Comparison of ENCODE assay signal across 9 cellular contexts in genomic region chr3:51994530-51994929, GRCh38. TPM values are rescaled to one million over a fixed set of nuclear protein-coding genes. Genes with fewer than 3 reads are reported as not detected.
DNase-seq lines count a peak whose midpoint lies in the region; ATAC-seq, FAIRE-seq and TF ChIP-seq lines count a peak whose summit lies in the region.
"Had no signal": no experiment of that assay in that cellular context is flagged by ENCODE, and none has a peak within 500 bp of the region (broad histone marks: within the 10 kb centered on the region; RNA-seq: fewer than 3 reads in every experiment).

No MANE protein-coding gene starts in this region.

- CTCF ChIA-PET in activated naive CD4-positive, alpha-beta T cell treated with anti-CD3 and anti-CD28 coated beads for 36 hours (lab: Charles Lee), result interaction anchor here (1.2 to 1.6 kb wide), 2 partner anchors 12 to 52 kb away, joined by 4 to 6 read pairs; partner anchors contain the start of genes ACY1, PARP3 and RRP9

- H3K9me3 Mint-ChIP-seq in activated naive CD4-positive, alpha-beta T cell treated with anti-CD3 and anti-CD28 coated beads for 36 hours, result no peaks in the 10 kb centered on the region

- WGBS in transverse colon (ENCODE audit: low coverage in 1 of 2), 2 donors, result 67% methylated on average over 2 of the region's 2 CpGs; no CpG with 5 or more reads in 1 of the 2 donors

- intact Hi-C loops in activated naive CD4-positive, alpha-beta T cell treated with anti-CD3 and anti-CD28 coated beads for 36 hours (cut with micrococcal nuclease), result loop anchor here (1.0 to 10.0 kb wide), 3 partner anchors 47 to 690 kb away; partner anchors contain the start of genes GNL3, PBRM1 and POC1A
- intact Hi-C loops in ascending aorta (cut with DNase I), result no loop called here
- intact Hi-C loops in kidney (cut with DNase I), result no loop called here
- intact Hi-C loops in transverse colon (cut with DNase I; ENCODE audit: low total_unique reads), result no loop called here

- no peak for DNase-seq in activated naive CD4-positive, alpha-beta T cell treated with anti-CD3 and anti-CD28 coated beads for 36 hours
- no peak for DNase-seq in activated naive CD4-positive, alpha-beta T cell (lab: John Stamatoyannopoulos, UW)
- DNase-seq in ascending aorta (ENCODE audit: low spot score in 2 of 2), result no peak
- DNase-seq in kidney, result no peak
- no peak for DNase-seq in transverse colon
- no peak for DNase-seq in GM12891 (ENCODE audit: insufficient read length, low spot score)
- DNase-seq: activated CD4-positive, CD25-positive, alpha-beta regulatory T cell treated with anti-CD3 and anti-CD28 coated beads, Interleukin-2, amount 50 U/mL, for 72 hours had no signal

- FAIRE-seq in kidney (lab: Jason Lieb, UNC) (no peak), GM12891 (lab: Jason Lieb, UNC) (no peak)

- peak overlapping the region; percentile 98 for H3K4me3 Mint-ChIP-seq in activated naive CD4-positive, alpha-beta T cell treated with anti-CD3 and anti-CD28 coated beads for 36 hours

- TF ChIP-seq POLR2A in transverse colon (IDR thresholded peaks at IDR 0.05) (no peak), GM12891 (IDR thresholded peaks at IDR 0.05; ENCODE audit: low read depth, low read length) (no peak)

- peaks cover 43% of the 10 kb centered on the region for H3K36me3 Mint-ChIP-seq in activated naive CD4-positive, alpha-beta T cell treated with anti-CD3 and anti-CD28 coated beads for 36 hours (ENCODE audit: low read depth)

- H3K27ac Mint-ChIP-seq in activated naive CD4-positive, alpha-beta T cell treated with anti-CD3 and anti-CD28 coated beads for 36 hours, result peak overlapping the region; percentile 100

- TF ChIP-seq CTCF in ascending aorta (IDR thresholded peaks at IDR 0.05) (no peak), kidney (IDR thresholded peaks at IDR 0.05; ENCODE audit: borderline replicate concordance, extremely low read depth, insufficient read depth) (no peak), transverse colon (IDR thresholded peaks at IDR 0.05) (no peak)

- H3K36me3 ChIP-seq in ascending aorta (peaks cover 4 to 34% of the 10 kb centered on the region in 2 donors), kidney (ENCODE audit: control insufficient read depth in 1 of 2, insufficient read depth in 2 of 2, low read length in 2 of 2) (peaks cover 8 to 15% of the 10 kb centered on the region in 2 donors), transverse colon (peaks cover 0 to 18% (median 7%) of the 10 kb centered on the region in 4 donors)

- no peaks in the 10 kb centered on the region for H3K27me3 Mint-ChIP-seq in activated naive CD4-positive, alpha-beta T cell treated with anti-CD3 and anti-CD28 coated beads for 36 hours (ENCODE audit: low read depth)

- H3K9me3 ChIP-seq in ascending aorta, result no peaks in the 10 kb centered on the region
- no peaks in the 10 kb centered on the region for H3K9me3 ChIP-seq in kidney (ENCODE audit: control insufficient read depth in 1 of 2, low read length in 2 of 2)
- no peaks in the 10 kb centered on the region for H3K9me3 ChIP-seq in transverse colon

- ATAC-seq in GM21367 (IDR thresholded peaks at IDR 0.05; ENCODE audit: unreplicated experiment), result no peak
- ATAC-seq in GM21619 (IDR thresholded peaks at IDR 0.05; ENCODE audit: unreplicated experiment), result no peak

- H3K4me3 ChIP-seq in ascending aorta (peak overlapping the region; percentile 61 to 93), kidney (ENCODE audit: low read length in 2 of 2) (peak overlapping the region; percentile 93 to 97), transverse colon (peak overlapping the region in 2 of 4 donors; percentile 64 to 95)

- H3K4me1 ChIP-seq in ascending aorta (peaks cover 10 to 13% of the 10 kb centered on the region in 2 donors), kidney (ENCODE audit: control insufficient read depth in 1 of 2, insufficient read depth in 1 of 2, low read depth in 1 of 2, low read length in 2 of 2) (peaks cover 3 to 16% of the 10 kb centered on the region in 2 donors), transverse colon (peaks cover 8 to 24% (median 14%) of the 10 kb centered on the region in 4 donors)

- in situ Hi-C loops in transverse colon (cut with MboI; ENCODE audit: low pct_ligation_motif_present in 1 of 4, low pct_unique_long_range_greater_than_20kb in 1 of 4, low sequenced_read_pairs in 3 of 4), result no loop called here

- TF ChIP-seq EP300 in transverse colon (IDR thresholded peaks at IDR 0.05; ENCODE audit: low read depth), result no peak

- H3K27ac ChIP-seq in ascending aorta, result peak overlapping the region; percentile 85 to 93
- H3K27ac ChIP-seq in kidney (ENCODE audit: low read depth in 2 of 2, low read length in 2 of 2), result no peak overlapping the region
- peak overlapping the region in 3 of 4 donors; percentile 85 to 94 (median 88) for H3K27ac ChIP-seq in transverse colon

- peak overlapping the region; percentile 99 for H3K9ac ChIP-seq in kidney (ENCODE audit: low read length in 2 of 2)

- peaks cover 28% of the 10 kb centered on the region for H3K4me1 Mint-ChIP-seq in activated naive CD4-positive, alpha-beta T cell treated with anti-CD3 and anti-CD28 coated beads for 36 hours (ENCODE audit: low read depth)

- H3K27me3 ChIP-seq in ascending aorta (no peaks in the 10 kb centered on the region), transverse colon (peaks cover 4% of the 10 kb centered on the region)

TF ChIP-seq in GM12891, 5 proteins besides CTCF, POLR2A, EP300 and RAD21:
- TF ChIP-seq POU2F2 (IDR thresholded peaks at IDR 0.05; ENCODE audit: low read depth, low read length) (no peak), POLR2AphosphoS5 (IDR thresholded peaks at IDR 0.05; ENCODE audit: low read depth, low read length) (no peak; the same call in 1 of the 2 replicates), PAX5 (IDR thresholded peaks at IDR 0.05; ENCODE audit: insufficient read depth, low read length, severe bottlenecking) (no peak), SPI1 (IDR thresholded peaks at IDR 0.05; ENCODE audit: low read depth, low read length) (no peak), TAF1 (IDR thresholded peaks at IDR 0.05; ENCODE audit: low read depth, low read length) (no peak)

RNA-seq across cellular contexts. Expression of gene RPL29, which starts 1.2 kb away (rescaled TPM):
- 1,000 to 10,000 TPM; 1,927 to 1,957 TPM for total RNA-seq in activated naive CD4-positive, alpha-beta T cell treated with anti-CD3 and anti-CD28 coated beads for 36 hours
- 1,224 TPM for total RNA-seq in ascending aorta
- 785 TPM for total RNA-seq in kidney
- 1,416 TPM for polyA plus RNA-seq in kidney (ENCODE audit: insufficient read depth, low read depth, low replicate concordance)
- total RNA-seq in transverse colon, result 1,000 to 10,000 TPM in 1 of 4 donors, 100 to 1,000 TPM in 3; 366 to 1,281 (median 746) TPM
- polyA plus RNA-seq in GM12891 (2012; ENCODE audit: low read depth, missing spikeins), result 3,375 TPM

RNA-seq across cellular contexts. Expression of gene ACY1, which starts 11.2 kb away (rescaled TPM):
- total RNA-seq in activated naive CD4-positive, alpha-beta T cell treated with anti-CD3 and anti-CD28 coated beads for 36 hours, result 10 to 100 TPM; 62.1 to 68.9 TPM
- total RNA-seq in ascending aorta (94.0 TPM), kidney (68.1 TPM), transverse colon (100 to 1,000 TPM; 165 to 426 (median 250) TPM)
- 856 TPM for polyA plus RNA-seq in kidney (ENCODE audit: insufficient read depth, low read depth, low replicate concordance)
- 38.7 TPM for polyA plus RNA-seq in GM12891 (2012; ENCODE audit: low read depth, missing spikeins)

RNA-seq across cellular contexts. Expression of gene ABHD14A, which starts 19.7 kb away (rescaled TPM):
- 1 to 10 TPM; 5.4 to 5.7 TPM for total RNA-seq in activated naive CD4-positive, alpha-beta T cell treated with anti-CD3 and anti-CD28 coated beads for 36 hours
- total RNA-seq in ascending aorta, result 37.4 TPM
- total RNA-seq in kidney, result 20.7 TPM
- polyA plus RNA-seq in kidney (ENCODE audit: insufficient read depth, low read depth, low replicate concordance), result 50.5 TPM
- 10 to 100 TPM in 2 of 4 donors, 1 to 10 TPM in 2; 2.0 to 11.3 (median 7.7) TPM for total RNA-seq in transverse colon
- 8.4 TPM for polyA plus RNA-seq in GM12891 (2012; ENCODE audit: low read depth, missing spikeins)

RNA-seq across cellular contexts. Expression of gene ABHD14B, which starts 20.7 kb away (rescaled TPM):
- 10 to 100 TPM; 81.8 to 85.8 TPM for total RNA-seq in activated naive CD4-positive, alpha-beta T cell treated with anti-CD3 and anti-CD28 coated beads for 36 hours
- 46.1 TPM for total RNA-seq in ascending aorta
- total RNA-seq in kidney, result 73.5 TPM
- polyA plus RNA-seq in kidney (ENCODE audit: insufficient read depth, low read depth, low replicate concordance), result 207 TPM
- total RNA-seq in transverse colon, result 100 to 1,000 TPM in 2 of 4 donors, 10 to 100 TPM in 2; 34.4 to 119 (median 99.7) TPM
- polyA plus RNA-seq in GM12891 (2012; ENCODE audit: low read depth, missing spikeins), result 58.0 TPM

RNA-seq across cellular contexts. Expression of gene PCBP4, which starts 27.3 kb away (rescaled TPM):
- 1 to 10 TPM; 8.9 to 9.1 TPM for total RNA-seq in activated naive CD4-positive, alpha-beta T cell treated with anti-CD3 and anti-CD28 coated beads for 36 hours
- total RNA-seq in ascending aorta, result 256 TPM
- 31.7 TPM for total RNA-seq in kidney
- polyA plus RNA-seq in kidney (ENCODE audit: insufficient read depth, low read depth, low replicate concordance), result 34.0 TPM
- total RNA-seq in transverse colon, result 100 to 1,000 TPM in 1 of 4 donors, 10 to 100 TPM in 3; 22.4 to 382 (median 63.6) TPM
- 3.1 TPM for polyA plus RNA-seq in GM12891 (2012; ENCODE audit: low read depth, missing spikeins)

Comparison
In these comparisons a context has a peak if more than half of its experiments do, and no peak if none do; other contexts are left out.
1. H3K27ac ChIP-seq: peak in ascending aorta (2 of 2) and transverse colon (3 of 4); none in kidney (0 of 2).